14 cellular contexts compared by ENCODE assay signal in the genomic region with DNA sequence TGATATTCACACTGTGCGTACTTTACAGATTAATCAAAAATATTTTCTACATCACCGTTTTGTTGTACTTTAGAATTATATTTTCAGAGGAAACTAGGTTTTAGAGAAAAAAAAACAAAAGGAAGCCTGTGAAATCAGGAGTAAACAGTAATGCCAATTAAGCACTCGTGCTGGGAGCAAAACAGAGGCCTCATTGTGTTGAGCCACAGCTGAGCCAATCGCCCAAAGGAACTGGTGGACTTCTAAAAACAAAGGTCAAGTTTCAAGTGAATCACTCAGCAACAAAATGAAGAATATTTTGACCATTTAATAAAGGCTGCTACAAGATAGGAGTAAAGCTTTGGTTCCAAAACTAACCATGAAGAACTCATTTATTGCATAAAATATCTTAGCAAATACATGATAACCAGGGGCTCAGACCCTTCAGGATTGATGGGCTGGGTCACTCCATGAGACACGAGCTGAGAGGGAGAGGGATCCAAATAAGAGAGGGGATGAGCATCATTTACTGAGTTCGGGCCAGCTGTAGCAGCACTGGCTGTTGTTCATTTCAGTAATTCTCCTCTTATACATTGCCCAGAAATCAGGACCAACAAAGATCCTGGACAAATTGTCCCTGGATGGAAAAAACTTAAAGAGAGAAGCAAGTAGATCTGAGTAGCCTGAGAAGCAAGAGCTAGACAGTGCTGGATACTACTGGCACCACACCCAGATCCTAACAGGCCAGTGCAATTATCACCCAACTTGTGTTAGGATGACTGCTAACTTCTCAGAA. TPM values are rescaled to one million over a fixed set of nuclear protein-coding genes. Genes with fewer than 3 reads are reported as not detected.
A peak's percentile ranks its signal among the peaks of the same experiment; 100 is the strongest.
DNase-seq lines count a peak whose midpoint lies in the region; TF ChIP-seq lines count a peak whose summit lies in the region.
"Had no signal": no experiment of that assay in that cellular context is flagged by ENCODE, and none has a peak within 500 bp of the region (broad histone marks: within the 10 kb centered on the region; RNA-seq: fewer than 3 reads in every experiment).

No MANE protein-coding gene starts in this region.

- H3K27me3 ChIP-seq in SJCRH30 (no peaks in the 10 kb centered on the region), osteoblast (ENCODE audit: insufficient read depth, low read length) (no peaks in the 10 kb centered on the region), MG63 (no peaks in the 10 kb centered on the region), H7 (ENCODE audit: control insufficient read depth, insufficient read depth, low read length) (no peaks in the 10 kb centered on the region)
- H3K27me3 ChIP-seq: neutrophil had no signal

- H3K9me3 ChIP-seq in SJCRH30 (replicated peaks) (no peaks in the 10 kb centered on the region), osteoblast (ENCODE audit: low read depth, low read length) (no peaks in the 10 kb centered on the region), MG63 (peaks cover 3% of the 10 kb centered on the region; the same call in 1 of the 2 replicates)
- H3K9me3 ChIP-seq: neutrophil had no signal

- H3K4me2 ChIP-seq in osteoblast (ENCODE audit: insufficient read depth, low read length), result no peak overlapping the region

- peaks cover 18% of the 10 kb centered on the region for H3K4me1 ChIP-seq in SJCRH30
- no peaks in the 10 kb centered on the region for H3K4me1 ChIP-seq in osteoblast (ENCODE audit: insufficient read depth, low read length)

- H3K79me2 ChIP-seq in osteoblast (ENCODE audit: insufficient read depth, low read length), result no peaks in the 10 kb centered on the region

- TF ChIP-seq CTCF in foreskin fibroblast (IDR thresholded peaks at IDR 0.05; ENCODE audit: low read depth, low read length) (no peak), osteoblast (IDR thresholded peaks at IDR 0.05; ENCODE audit: extremely low read depth, low read depth, low read length) (no peak)

- peak overlapping the region; percentile 12 for H2AFZ ChIP-seq in osteoblast (ENCODE audit: low read length)

- peak overlapping the region; percentile 21; the same call in 1 of the 2 replicates for H3K4me3 ChIP-seq in SJCRH30
- H3K4me3 ChIP-seq in foreskin fibroblast (ENCODE audit: low read depth in 1 of 2, low read length in 2 of 2), result no peak overlapping the region
- H3K4me3 ChIP-seq in osteoblast (ENCODE audit: insufficient read depth, low read length), result no peak overlapping the region
- H3K4me3 ChIP-seq in MG63, result no peak overlapping the region
- no peak overlapping the region for H3K4me3 ChIP-seq in H7 (ENCODE audit: insufficient read depth, low read depth, low read length)

- DNase-seq in C1 segment of cervical spinal cord (lab: John Stamatoyannopoulos, UW), result peak in 11 of 14 donors; percentile 5 to 51 (median 38)
- peak; percentile 69 to 83 for DNase-seq in SJCRH30
- peak; percentile 58 to 77 for DNase-seq in foreskin fibroblast
- DNase-seq in osteoblast (ENCODE audit: insufficient read length, low spot score, missing footprints), result no peak
- DNase-seq in MG63, result no peak
- DNase-seq in NCI-H1417 treated with DMSO at 0.1 percent for 48 hours (lab: John Stamatoyannopoulos, UW), result no peak
- no peak for DNase-seq in H7
- DNase-seq in HT-29 (ENCODE audit: low spot score), result no peak
- DNase-seq: activated CD4-positive, alpha-beta T cell treated with anti-CD3 and anti-CD28 coated beads for 48 hours; activated T-cell treated with anti-CD3 and anti-CD28 coated beads, Interleukin-2, amount 50 U/mL, for 48 hours; effector memory CD4-positive, alpha-beta T cell; Kasumi-1; stimulated activated CD4-positive, alpha-beta T cell treated with anti-CD3 and anti-CD28 coated beads, Interleukin-1b, Interleukin-23, amount 100 ng/mL, for 48 hours had no signal

- no peaks in the 10 kb centered on the region for H3K36me3 ChIP-seq in SJCRH30
- no peaks in the 10 kb centered on the region for H3K36me3 ChIP-seq in osteoblast (ENCODE audit: insufficient read depth, low read length)
- no peaks in the 10 kb centered on the region for H3K36me3 ChIP-seq in MG63
- H3K36me3 ChIP-seq in H7 (replicated peaks; ENCODE audit: control insufficient read depth, insufficient read depth, low read length), result no peaks in the 10 kb centered on the region
- H3K36me3 ChIP-seq: neutrophil had no signal

- peak overlapping the region; percentile 89 for H3K27ac ChIP-seq in SJCRH30
- H3K27ac ChIP-seq in osteoblast (ENCODE audit: low read depth, low read length), result no peak overlapping the region
- H3K27ac ChIP-seq: neutrophil had no signal

- no peaks in the 10 kb centered on the region for H4K20me1 ChIP-seq in osteoblast (ENCODE audit: insufficient read depth, low read length)

RNA-seq across cellular contexts. Expression of gene NALCN, which starts 8.3 kb away (rescaled TPM):
- total RNA-seq in SJCRH30 (2014; rRNA removed; shearing (Covaris generic)), result 0.26 and 0.68 TPM in 2 replicates
- 10.6 and 11.2 TPM in 2 replicates for total RNA-seq in osteoblast
- total RNA-seq in MG63 (2014; rRNA removed; shearing (Covaris generic); ENCODE audit: low replicate concordance), result 0.49 TPM in 1 of 2 replicates, not detected in the other
- 0.07 TPM in 2 replicates for total RNA-seq in H7 (2014; rRNA removed; shearing (Covaris generic))
- total RNA-seq in HT-29 (2014; rRNA removed; shearing (Covaris generic)), result not detected in 2 replicates

RNA-seq across cellular contexts. Expression of gene ITGBL1, which starts 27.9 kb away (rescaled TPM):
- 0.10 TPM in 1 of 2 replicates, not detected in the other for total RNA-seq in SJCRH30 (2014; rRNA removed; shearing (Covaris generic))
- total RNA-seq in osteoblast, result 360 and 398 TPM in 2 replicates
- 9.4 and 11.6 TPM in 2 replicates for total RNA-seq in MG63 (2014; rRNA removed; shearing (Covaris generic); ENCODE audit: low replicate concordance)
- 0.03 TPM in 1 of 2 replicates, not detected in the other for total RNA-seq in H7 (2014; rRNA removed; shearing (Covaris generic))
- total RNA-seq in HT-29 (2014; rRNA removed; shearing (Covaris generic)), result not detected in 2 replicates

Comparison
In these comparisons a context has a peak if more than half of its experiments do, and no peak if none do; other contexts are left out.
1. DNase-seq: peak in C1 segment of cervical spinal cord (11 of 14), SJCRH30 (2 of 2) and foreskin fibroblast (2 of 2); none in osteoblast (single experiment), MG63 (single experiment), NCI-H1417 treated with DMSO at 0.1 percent for 48 hours (single experiment), H7 (single experiment) and HT-29 (single experiment).
2. RNA of gene ITGBL1, which starts 27.9 kb away (total RNA-seq): 360 to 398 TPM in osteoblast; 9.4 to 11.6 TPM in MG63, 0.03 TPM in H7, 0.10 TPM in SJCRH30 and not detected in HT-29; every median in the first group is over 10 times any median in the second.